Comparison of ENCODE assay signal across 9 cellular contexts in genomic region chr6:116531675-116532570, GRCh38. TPM values are rescaled to one million over a fixed set of nuclear protein-coding genes. Genes with fewer than 3 reads are reported as not detected.
DNase-seq lines count a peak whose midpoint lies in the region; ATAC-seq and TF ChIP-seq lines count a peak whose summit lies in the region.
"Had no signal": no experiment of that assay in that cellular context is flagged by ENCODE, and none has a peak within 500 bp of the region (broad histone marks: within the 10 kb centered on the region; RNA-seq: fewer than 3 reads in every experiment).

No MANE protein-coding gene starts in this region.

- H3K4me3 ChIP-seq in HFF-Myc (replicated peaks; ENCODE audit: low read depth, low read length), result no peak overlapping the region
- no peak overlapping the region for H3K4me3 ChIP-seq in body of pancreas
- H3K4me3 ChIP-seq: BLaER1 treated with 17β-estradiol and CSF1 and Interleukin-3, amounts not matched to agents 10 nM and 100 nM had no signal

- H3K4me1 ChIP-seq in body of pancreas, result no peaks in the 10 kb centered on the region

- no peak for TF ChIP-seq POLR2A in body of pancreas (IDR thresholded peaks at IDR 0.05)

- TF ChIP-seq CTCF in HFF-Myc (IDR thresholded peaks at IDR 0.05; ENCODE audit: low read depth, low read length, missing control alignments), result peak; percentile 62
- TF ChIP-seq CTCF in body of pancreas (IDR thresholded peaks at IDR 0.05), result peak; percentile 50 to 92 (median 70)

- intact Hi-C loops in body of pancreas (cut with DNase I), result no loop called here

- no peaks in the 10 kb centered on the region for H3K9me3 ChIP-seq in body of pancreas
- H3K9me3 ChIP-seq: BLaER1 treated with 17β-estradiol and CSF1 and Interleukin-3, amounts not matched to agents 10 nM and 100 nM had no signal

- DNase-seq in NCI-H1436 (lab: John Stamatoyannopoulos, UW), result peak; percentile 30
- DNase-seq in NCI-H1436 treated with DMSO at 0.1 percent for 48 hours (lab: John Stamatoyannopoulos, UW), result no peak
- DNase-seq in HFF-Myc (ENCODE audit: extremely low read depth, low read depth), result no peak
- peak; percentile 9 for DNase-seq in NCI-H1092 (lab: John Stamatoyannopoulos, UW)
- DNase-seq in T1000 (lab: John Stamatoyannopoulos, UW), result peak; percentile 33
- peak; percentile 43 to 69 (median 58) for DNase-seq in body of pancreas
- DNase-seq in iris pigment epithelial cell (ENCODE audit: low read depth), result peak; percentile 78
- peak; percentile 63 to 71 for DNase-seq in stimulated activated CD4-positive, alpha-beta T cell treated with anti-CD3 and anti-CD28 coated beads, Interleukin-2, amount 100 ng/mL, for 24 hours

- peaks cover 0 to 3% of the 10 kb centered on the region in 2 donors for H3K27me3 ChIP-seq in body of pancreas
- H3K27me3 ChIP-seq: BLaER1 treated with 17β-estradiol and CSF1 and Interleukin-3, amounts not matched to agents 10 nM and 100 nM had no signal

- peak; percentile 82 for ATAC-seq in body of pancreas

- H3K27ac ChIP-seq in body of pancreas, result no peak overlapping the region
- H3K27ac ChIP-seq: BLaER1 treated with 17β-estradiol and CSF1 and Interleukin-3, amounts not matched to agents 10 nM and 100 nM had no signal

- WGBS in body of pancreas, 2 donors, result 55 to 60% methylated on average over 12 of the region's 12 CpGs

- H3K36me3 ChIP-seq in body of pancreas (replicated peaks in 1 of 2; ENCODE audit: insufficient read depth in 1 of 2, low read depth in 2 of 2), result no peaks in the 10 kb centered on the region
- H3K36me3 ChIP-seq: BLaER1 treated with 17β-estradiol and CSF1 and Interleukin-3, amounts not matched to agents 10 nM and 100 nM had no signal

RNA-seq across cellular contexts. Expression of gene TRAPPC3L, which starts 13.6 kb away (rescaled TPM):
- total RNA-seq in body of pancreas, result not detected

RNA-seq across cellular contexts. Expression of gene CALHM5, which starts 20.5 kb away (rescaled TPM):
- total RNA-seq in body of pancreas, result under 1 TPM; 0.33 to 0.52 TPM

RNA-seq across cellular contexts. Expression of gene CALHM4, which starts 21.6 kb away (rescaled TPM):
- total RNA-seq in body of pancreas, result not detected

RNA-seq across cellular contexts. Expression of gene RWDD1, which starts 39.4 kb away (rescaled TPM):
- 10 to 100 TPM; 21.4 to 28.0 TPM for total RNA-seq in body of pancreas

Comparison
In these comparisons a context has a peak if more than half of its experiments do, and no peak if none do; other contexts are left out.
1. DNase-seq: peak in NCI-H1436 (single experiment), NCI-H1092 (single experiment), T1000 (single experiment), body of pancreas (4 of 4), iris pigment epithelial cell (single experiment) and stimulated activated CD4-positive, alpha-beta T cell treated with anti-CD3 and anti-CD28 coated beads, Interleukin-2, amount 100 ng/mL, for 24 hours (2 of 2); none in NCI-H1436 treated with DMSO at 0.1 percent for 48 hours (single experiment) and HFF-Myc (single experiment).